8 cellular contexts compared by ENCODE assay signal in genomic region chr16:30366511-30366910, GRCh38. TPM values are rescaled to one million over a fixed set of nuclear protein-coding genes. Genes with fewer than 3 reads are reported as not detected.
DNase-seq lines count a peak whose midpoint lies in the region; ATAC-seq and TF ChIP-seq lines count a peak whose summit lies in the region.
"Had no signal": no experiment of that assay in that cellular context is flagged by ENCODE, and none has a peak within 500 bp of the region (broad histone marks: within the 10 kb centered on the region; RNA-seq: fewer than 3 reads in every experiment).

No MANE protein-coding gene starts in this region.

- ATAC-seq in CD4-positive, alpha-beta T cell (ENCODE audit: poor library complexity), result no peak
- no peak for ATAC-seq in HG02642 (IDR thresholded peaks at IDR 0.05; ENCODE audit: poor library complexity, unreplicated experiment)

- peak overlapping the region; percentile 98; the same call in 1 of the 2 replicates for H3K4me2 ChIP-seq in PC-9

- H3F3A ChIP-seq in PC-9 (ENCODE audit: insufficient read depth, low read depth), result peaks cover 21% of the 10 kb centered on the region

- no peak for TF ChIP-seq POLR2A in sigmoid colon (IDR thresholded peaks at IDR 0.05)

- intact Hi-C loops in CD4-positive, alpha-beta T cell (cut with DNase I, micrococcal nuclease), result no loop called here
- intact Hi-C loops in PC-9 (cut with micrococcal nuclease; ENCODE audit: unreplicated experiment) (no loop called here), sigmoid colon (cut with DNase I) (no loop called here)

- peaks cover 48% of the 10 kb centered on the region for H3K36me3 Mint-ChIP-seq in CD4-positive, alpha-beta T cell (ENCODE audit: low read depth)
- H3K36me3 Mint-ChIP-seq in glutamatergic neuron (ENCODE audit: unreplicated experiment), result peaks cover 3% of the 10 kb centered on the region

- no peak for TF ChIP-seq EP300 in sigmoid colon (IDR thresholded peaks at IDR 0.05)

- H3K79me2 ChIP-seq in PC-9 (ENCODE audit: low read depth), result peaks cover 80% of the 10 kb centered on the region

- peak overlapping the region; percentile 82 for H3K27ac Mint-ChIP-seq in CD4-positive, alpha-beta T cell
- H3K27ac Mint-ChIP-seq in glutamatergic neuron (ENCODE audit: unreplicated experiment), result no peak overlapping the region

- no peak for DNase-seq in CD4-positive, alpha-beta T cell
- no peak for DNase-seq in PC-9
- no peak for DNase-seq in glutamatergic neuron
- no peak for DNase-seq in NCI-H2107 treated with DMSO at 0.1 percent for 48 hours (lab: John Stamatoyannopoulos, UW; ENCODE audit: unreplicated experiment)
- DNase-seq in sigmoid colon, result no peak
- DNase-seq: NCI-H1436 had no signal

- H3K9me3 ChIP-seq in CD4-positive, alpha-beta T cell (ENCODE audit: control insufficient read depth, low read length), result no peaks in the 10 kb centered on the region
- no peaks in the 10 kb centered on the region for H3K9me3 ChIP-seq in PC-9 (ENCODE audit: insufficient read depth, low read depth)
- H3K9me3 ChIP-seq in sigmoid colon, result no peaks in the 10 kb centered on the region

- no peak for TF ChIP-seq CTCF in CD4-positive, alpha-beta T cell (IDR thresholded peaks at IDR 0.05)
- no peak for TF ChIP-seq CTCF in PC-9 (conservative IDR thresholded peaks at IDR 0.05)
- no peak for TF ChIP-seq CTCF in glutamatergic neuron (IDR thresholded peaks at IDR 0.05; ENCODE audit: partially characterized antibody, unreplicated experiment)
- no peak for TF ChIP-seq CTCF in sigmoid colon (IDR thresholded peaks at IDR 0.05)

- H3K4me3 Mint-ChIP-seq in CD4-positive, alpha-beta T cell, result peak overlapping the region; percentile 93
- H3K4me3 Mint-ChIP-seq in glutamatergic neuron (ENCODE audit: unreplicated experiment), result peak overlapping the region; percentile 98

- no peaks in the 10 kb centered on the region for H3K9me3 Mint-ChIP-seq in CD4-positive, alpha-beta T cell
- H3K9me3 Mint-ChIP-seq in glutamatergic neuron (ENCODE audit: unreplicated experiment), result peaks cover 9% of the 10 kb centered on the region

- H3K27me3 Mint-ChIP-seq in CD4-positive, alpha-beta T cell, result no peaks in the 10 kb centered on the region
- peaks cover 19% of the 10 kb centered on the region for H3K27me3 Mint-ChIP-seq in glutamatergic neuron (ENCODE audit: unreplicated experiment)

- peaks cover 54% of the 10 kb centered on the region for H3K4me1 Mint-ChIP-seq in CD4-positive, alpha-beta T cell (ENCODE audit: low read depth)
- H3K4me1 Mint-ChIP-seq in glutamatergic neuron (ENCODE audit: low read depth, unreplicated experiment), result peaks cover 22% of the 10 kb centered on the region

- no peak overlapping the region for H3K27ac ChIP-seq in CD4-positive, alpha-beta T cell (ENCODE audit: low read depth, low read length)
- H3K27ac ChIP-seq in PC-9, result no peak overlapping the region
- peak overlapping the region in 1 of 4 donors; percentile 1 for H3K27ac ChIP-seq in sigmoid colon
- H3K27ac ChIP-seq: SK-N-MC had no signal

- H3K4me3 ChIP-seq in PC-9 (no peak overlapping the region), sigmoid colon (no peak overlapping the region)

- BruUV-seq in PC-9 (replicated peaks; lab: Mats Ljungman, UMichigan), result no TSS peak

- CTCF ChIA-PET in CD4-positive, alpha-beta T cell (lab: Charles Lee), result interaction anchor here (0.9 to 1.0 kb wide), 2 partner anchors 10 to 79 kb away, joined by 3 read pairs; no protein-coding TSS in a partner anchor
- CTCF ChIA-PET in PC-9 (lab: Charles Lee), result no interaction called here

- peaks cover 22% of the 10 kb centered on the region; the same call in 1 of the 2 replicates for H3K36me3 ChIP-seq in PC-9 (ENCODE audit: low read depth)
- peaks cover 0 to 49% (median 10%) of the 10 kb centered on the region in 4 donors for H3K36me3 ChIP-seq in sigmoid colon

- H3K27me3 ChIP-seq in CD4-positive, alpha-beta T cell (ENCODE audit: control insufficient read depth, insufficient read depth, low read length), result no peaks in the 10 kb centered on the region
- H3K27me3 ChIP-seq in PC-9 (ENCODE audit: insufficient read depth, low read depth) (no peaks in the 10 kb centered on the region), sigmoid colon (no peaks in the 10 kb centered on the region)

- H3K4me1 ChIP-seq in PC-9 (replicated peaks; ENCODE audit: insufficient read depth), result peaks cover 19% of the 10 kb centered on the region
- peaks cover 0 to 48% (median 42%) of the 10 kb centered on the region in 4 donors for H3K4me1 ChIP-seq in sigmoid colon

- H2AFZ ChIP-seq in PC-9, result no peak overlapping the region

- 85 to 89% methylated on average over 4 of the region's 4 CpGs for WGBS in sigmoid colon, 2 donors

- H3K9me2 ChIP-seq in PC-9 (ENCODE audit: insufficient read depth), result no peaks in the 10 kb centered on the region

- POLR2A ChIA-PET in CD4-positive, alpha-beta T cell (lab: Charles Lee), result interaction anchor here (0.8 to 1.5 kb wide), 2 partner anchors 16 to 51 kb away, joined by 3 read pairs; partner anchors contain the start of gene SEPTIN1
- POLR2A ChIA-PET in PC-9 (lab: Charles Lee; ENCODE audit: unreplicated experiment), result no interaction called here

- H4K20me1 ChIP-seq in PC-9 (ENCODE audit: insufficient read depth), result peaks cover 49% of the 10 kb centered on the region

RNA-seq across cellular contexts. Expression of gene TBC1D10B, which starts 3.8 kb away (rescaled TPM):
- 10 to 100 TPM; 12.7 to 14.7 TPM for total RNA-seq in CD4-positive, alpha-beta T cell
- 85.0 and 90.8 TPM in 2 replicates for total RNA-seq in PC-9 (2021)
- total RNA-seq in glutamatergic neuron (ENCODE audit: unreplicated experiment), result 85.2 TPM
- 10 to 100 TPM; 14.5 to 25.2 (median 19.2) TPM for total RNA-seq in sigmoid colon
- polyA plus RNA-seq in sigmoid colon, result 10 to 100 TPM; 24.6 to 38.3 (median 25.0) TPM

RNA-seq across cellular contexts. Expression of gene MYL11, which starts 8.1 kb away (rescaled TPM):
- 1 to 10 TPM in 1 of 2 experiments, under 1 TPM in 1; 0.95 to 2.4 TPM for total RNA-seq in CD4-positive, alpha-beta T cell
- total RNA-seq in PC-9 (2021), result 1.4 and 2.6 TPM in 2 replicates
- not detected for total RNA-seq in glutamatergic neuron (ENCODE audit: unreplicated experiment)
- total RNA-seq in sigmoid colon, result not detected
- not detected for polyA plus RNA-seq in sigmoid colon

RNA-seq across cellular contexts. Expression of gene CD2BP2, which starts 11.4 kb away (rescaled TPM):
- total RNA-seq in CD4-positive, alpha-beta T cell, result 10 to 100 TPM; 39.1 to 41.7 TPM
- total RNA-seq in PC-9 (2021), result 84.6 TPM in 2 replicates
- 77.8 TPM for total RNA-seq in glutamatergic neuron (ENCODE audit: unreplicated experiment)
- 10 to 100 TPM; 29.9 to 57.3 (median 43.0) TPM for total RNA-seq in sigmoid colon
- polyA plus RNA-seq in sigmoid colon, result 10 to 100 TPM; 45.0 to 51.8 (median 48.0) TPM

RNA-seq across cellular contexts. Expression of gene SEPTIN1, which starts 15.8 kb away (rescaled TPM):
- total RNA-seq in CD4-positive, alpha-beta T cell, result 100 to 1,000 TPM; 161 to 163 TPM
- 6.7 and 7.6 TPM in 2 replicates for total RNA-seq in PC-9 (2021)
- 2.9 TPM for total RNA-seq in glutamatergic neuron (ENCODE audit: unreplicated experiment)
- total RNA-seq in sigmoid colon, result 1 to 10 TPM in 3 of 4 donors, under 1 TPM in 1; 0.82 to 5.8 (median 1.9) TPM
- polyA plus RNA-seq in sigmoid colon, result 10 to 100 TPM in 1 of 3 donors, 1 to 10 TPM in 2; 1.2 to 46.6 (median 2.4) TPM

RNA-seq across cellular contexts. Expression of gene ZNF48, which starts 28.7 kb away (rescaled TPM):
- 1 to 10 TPM; 3.4 to 3.5 TPM for total RNA-seq in CD4-positive, alpha-beta T cell
- total RNA-seq in PC-9 (2021), result 20.1 and 25.9 TPM in 2 replicates
- total RNA-seq in glutamatergic neuron (ENCODE audit: unreplicated experiment), result 74.7 TPM
- total RNA-seq in sigmoid colon, result 10 to 100 TPM in 3 of 4 donors, 1 to 10 TPM in 1; 8.1 to 12.8 (median 11.4) TPM
- 1 to 10 TPM; 2.4 to 5.9 (median 2.8) TPM for polyA plus RNA-seq in sigmoid colon
